ENCODE assay signal across 1 cellular context in the genomic region with DNA sequence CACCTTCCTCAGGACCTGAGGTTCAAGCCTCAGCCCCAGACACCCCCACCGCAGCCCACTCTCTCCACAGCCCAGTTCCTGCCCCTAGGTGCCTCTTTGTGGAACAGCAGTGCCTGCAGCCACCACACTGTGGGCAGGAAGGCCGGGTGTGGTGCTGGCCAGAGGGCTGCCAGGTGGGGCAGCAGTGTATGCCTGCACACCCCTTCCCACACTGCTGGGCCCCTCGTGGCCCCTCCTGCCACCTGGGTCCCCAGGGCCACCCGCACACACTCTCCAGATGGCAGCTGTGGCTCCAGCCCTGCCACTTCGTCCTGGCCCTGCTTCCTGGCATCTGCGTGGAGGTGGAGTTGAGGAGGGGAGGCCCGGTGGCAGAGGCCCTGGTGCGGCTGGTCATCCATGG.
TF ChIP-seq lines count a peak whose summit lies in the region.

No MANE protein-coding gene starts in this region.

TF ChIP-seq in HepG2, 621 proteins besides CTCF, POLR2A, EP300 and RAD21:
- TF ChIP-seq ZNF710 (CRISPR knock-in tag; IDR thresholded peaks at IDR 0.05; ENCODE audit: borderline replicate concordance) (no peak), ZSCAN5A (CRISPR knock-in tag; IDR thresholded peaks at IDR 0.05; ENCODE audit: borderline replicate concordance) (no peak), AHDC1 (CRISPR knock-in tag; IDR thresholded peaks at IDR 0.05; ENCODE audit: borderline replicate concordance) (no peak), ZNF891 (CRISPR knock-in tag; IDR thresholded peaks at IDR 0.05) (no peak), TFDP2 (CRISPR knock-in tag; IDR thresholded peaks at IDR 0.05) (no peak), ZNF709 (CRISPR knock-in tag; IDR thresholded peaks at IDR 0.05) (no peak), ERF (CRISPR knock-in tag; IDR thresholded peaks at IDR 0.05) (no peak), MYNN (CRISPR knock-in tag; IDR thresholded peaks at IDR 0.05; ENCODE audit: low read depth) (no peak), FOXM1 (CRISPR knock-in tag; IDR thresholded peaks at IDR 0.05) (no peak), ZNF333 (CRISPR knock-in tag; IDR thresholded peaks at IDR 0.05; ENCODE audit: borderline replicate concordance) (no peak), SAP130 (CRISPR knock-in tag; IDR thresholded peaks at IDR 0.05; ENCODE audit: low read depth) (no peak), NFIB (CRISPR knock-in tag; IDR thresholded peaks at IDR 0.05; ENCODE audit: borderline replicate concordance) (no peak), ZNF335 (CRISPR knock-in tag; IDR thresholded peaks at IDR 0.05) (no peak), FOXA3 (CRISPR knock-in tag; IDR thresholded peaks at IDR 0.05) (no peak)
- TF ChIP-seq, protein P1, sequence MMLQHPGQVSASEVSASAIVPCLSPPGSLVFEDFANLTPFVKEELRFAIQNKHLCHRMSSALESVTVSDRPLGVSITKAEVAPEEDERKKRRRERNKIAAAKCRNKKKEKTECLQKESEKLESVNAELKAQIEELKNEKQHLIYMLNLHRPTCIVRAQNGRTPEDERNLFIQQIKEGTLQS (CRISPR knock-in tag; IDR thresholded peaks at IDR 0.05): no peak
- TF ChIP-seq, protein P2, sequence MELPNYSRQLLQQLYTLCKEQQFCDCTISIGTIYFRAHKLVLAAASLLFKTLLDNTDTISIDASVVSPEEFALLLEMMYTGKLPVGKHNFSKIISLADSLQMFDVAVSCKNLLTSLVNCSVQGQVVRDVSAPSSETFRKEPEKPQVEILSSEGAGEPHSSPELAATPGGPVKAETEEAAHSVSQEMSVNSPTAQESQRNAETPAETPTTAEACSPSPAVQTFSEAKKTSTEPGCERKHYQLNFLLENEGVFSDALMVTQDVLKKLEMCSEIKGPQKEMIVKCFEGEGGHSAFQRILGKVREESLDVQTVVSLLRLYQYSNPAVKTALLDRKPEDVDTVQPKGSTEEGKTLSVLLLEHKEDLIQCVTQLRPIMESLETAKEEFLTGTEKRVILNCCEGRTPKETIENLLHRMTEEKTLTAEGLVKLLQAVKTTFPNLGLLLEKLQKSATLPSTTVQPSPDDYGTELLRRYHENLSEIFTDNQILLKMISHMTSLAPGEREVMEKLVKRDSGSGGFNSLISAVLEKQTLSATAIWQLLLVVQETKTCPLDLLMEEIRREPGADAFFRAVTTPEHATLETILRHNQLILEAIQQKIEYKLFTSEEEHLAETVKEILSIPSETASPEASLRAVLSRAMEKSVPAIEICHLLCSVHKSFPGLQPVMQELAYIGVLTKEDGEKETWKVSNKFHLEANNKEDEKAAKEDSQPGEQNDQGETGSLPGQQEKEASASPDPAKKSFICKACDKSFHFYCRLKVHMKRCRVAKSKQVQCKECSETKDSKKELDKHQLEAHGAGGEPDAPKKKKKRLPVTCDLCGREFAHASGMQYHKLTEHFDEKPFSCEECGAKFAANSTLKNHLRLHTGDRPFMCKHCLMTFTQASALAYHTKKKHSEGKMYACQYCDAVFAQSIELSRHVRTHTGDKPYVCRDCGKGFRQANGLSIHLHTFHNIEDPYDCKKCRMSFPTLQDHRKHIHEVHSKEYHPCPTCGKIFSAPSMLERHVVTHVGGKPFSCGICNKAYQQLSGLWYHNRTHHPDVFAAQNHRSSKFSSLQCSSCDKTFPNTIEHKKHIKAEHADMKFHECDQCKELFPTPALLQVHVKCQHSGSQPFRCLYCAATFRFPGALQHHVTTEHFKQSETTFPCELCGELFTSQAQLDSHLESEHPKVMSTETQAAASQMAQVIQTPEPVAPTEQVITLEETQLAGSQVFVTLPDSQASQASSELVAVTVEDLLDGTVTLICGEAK (IDR thresholded peaks at IDR 0.05): no peak
- TF ChIP-seq, protein P2 (CRISPR knock-in tag; IDR thresholded peaks at IDR 0.05): no peak
